1 cellular context compared by ENCODE assay signal in genomic region chr17:72092710-72093322, GRCh38.
TF ChIP-seq lines count a peak whose summit lies in the region.

No MANE protein-coding gene starts in this region.

TF ChIP-seq in HepG2, 621 proteins besides CTCF, POLR2A, EP300 and RAD21 (continued from another document and continues in another):
- TF ChIP-seq ZNF280D (CRISPR knock-in tag; IDR thresholded peaks at IDR 0.05) (peak; percentile 89), KLF13 (CRISPR knock-in tag; IDR thresholded peaks at IDR 0.05) (no peak), ZNF747 (CRISPR knock-in tag; IDR thresholded peaks at IDR 0.05; ENCODE audit: borderline replicate concordance) (peak; percentile 57; the same call in 1 of the 2 replicates), ZBTB44 (CRISPR knock-in tag; IDR thresholded peaks at IDR 0.05) (0 out of 2 replicates have a peak, but pooled peaks have one; percentile 43), MTERF4 (CRISPR knock-in tag; IDR thresholded peaks at IDR 0.05) (no peak), GTF2F1 (IDR thresholded peaks at IDR 0.05; ENCODE audit: low read length) (no peak), RAD51 (IDR thresholded peaks at IDR 0.05; ENCODE audit: borderline replicate concordance) (no peak), SP5 (CRISPR knock-in tag; IDR thresholded peaks at IDR 0.05; ENCODE audit: borderline replicate concordance, low read depth) (peak; percentile 82), SMAD3 (CRISPR knock-in tag; IDR thresholded peaks at IDR 0.05) (peak; percentile 95), ZBTB7B (CRISPR knock-in tag; IDR thresholded peaks at IDR 0.05) (peak; percentile 95), RARG (CRISPR knock-in tag; IDR thresholded peaks at IDR 0.05; ENCODE audit: low read depth) (no peak), DR1 (CRISPR knock-in tag; IDR thresholded peaks at IDR 0.05) (no peak), ZNF556 (CRISPR knock-in tag; IDR thresholded peaks at IDR 0.05; ENCODE audit: borderline replicate concordance) (no peak; the same call in 1 of the 2 replicates), ZBTB8A (CRISPR knock-in tag; IDR thresholded peaks at IDR 0.05; ENCODE audit: borderline replicate concordance, low read depth) (no peak), ZNF251 (CRISPR knock-in tag; IDR thresholded peaks at IDR 0.05) (no peak), PHF21A (CRISPR knock-in tag; IDR thresholded peaks at IDR 0.05) (peak; percentile 96), ZNF788 (CRISPR knock-in tag; IDR thresholded peaks at IDR 0.05; ENCODE audit: borderline replicate concordance) (peak; percentile 62; the same call in 1 of the 2 replicates), GPN1 (CRISPR knock-in tag; IDR thresholded peaks at IDR 0.05; ENCODE audit: borderline replicate concordance) (no peak), MYC (CRISPR knock-in tag; IDR thresholded peaks at IDR 0.05; ENCODE audit: borderline replicate concordance) (0 out of 2 replicates have a peak, but pooled peaks have one; percentile 38), ZNF333 (CRISPR knock-in tag; IDR thresholded peaks at IDR 0.05; ENCODE audit: borderline replicate concordance) (no peak), ARNT (IDR thresholded peaks at IDR 0.05) (no peak), HOXA7 (CRISPR knock-in tag; IDR thresholded peaks at IDR 0.05) (no peak), ZSCAN5A (CRISPR knock-in tag; IDR thresholded peaks at IDR 0.05; ENCODE audit: borderline replicate concordance) (peak; percentile 94; the same call in 1 of the 2 replicates), FOXJ3 (CRISPR knock-in tag; IDR thresholded peaks at IDR 0.05; ENCODE audit: borderline replicate concordance) (peak; percentile 97; the same call in 1 of the 2 replicates), KDM6A (CRISPR knock-in tag; IDR thresholded peaks at IDR 0.05; ENCODE audit: low read depth) (peak; percentile 81), SMAD1 (CRISPR knock-in tag; IDR thresholded peaks at IDR 0.05; ENCODE audit: borderline replicate concordance, low read depth) (no peak), MAZ (IDR thresholded peaks at IDR 0.05; ENCODE audit: borderline replicate concordance, low read depth, low read length) (no peak), MAZ (CRISPR knock-in tag; IDR thresholded peaks at IDR 0.05; ENCODE audit: low read depth) (peak; percentile 76; the same call in 1 of the 2 replicates), SOX13 (IDR thresholded peaks at IDR 0.05) (0 out of 2 replicates have a peak, but pooled peaks have one; percentile 59), SOX13 (CRISPR knock-in tag; conservative IDR thresholded peaks at IDR 0.05 in 1 of 2, IDR thresholded peaks at IDR 0.05 in 1 of 2) (peak in 1 of 2 experiments; percentile 95; a peak in 2 of 4 replicates), HOXD1 (CRISPR knock-in tag; IDR thresholded peaks at IDR 0.05) (peak; percentile 70; the same call in 1 of the 2 replicates), LBX2 (CRISPR knock-in tag; IDR thresholded peaks at IDR 0.05; ENCODE audit: borderline replicate concordance) (no peak), KLF16 (CRISPR knock-in tag; IDR thresholded peaks at IDR 0.05) (peak in 1 of 2 experiments; percentile 84; a peak in 1 of 4 replicates), ZSCAN30 (CRISPR knock-in tag; IDR thresholded peaks at IDR 0.05) (no peak), RNF2 (conservative IDR thresholded peaks at IDR 0.05; ENCODE audit: low read depth) (no peak), ATF7 (IDR thresholded peaks at IDR 0.05) (0 out of 2 replicates have a peak, but pooled peaks have one; percentile 2), ATF7 (CRISPR knock-in tag; IDR thresholded peaks at IDR 0.05) (peak; percentile 37; the same call in 1 of the 2 replicates), PCBP1 (IDR thresholded peaks at IDR 0.05; ENCODE audit: borderline replicate concordance, low read depth, low read length) (no peak), ZNF660 (CRISPR knock-in tag; IDR thresholded peaks at IDR 0.05; ENCODE audit: borderline replicate concordance, low read depth) (no peak), ZNF543 (CRISPR knock-in tag; IDR thresholded peaks at IDR 0.05) (0 out of 2 replicates have a peak, but pooled peaks have one; percentile 48), GLMP (CRISPR knock-in tag; IDR thresholded peaks at IDR 0.05; ENCODE audit: borderline replicate concordance) (no peak), REST (IDR thresholded peaks at IDR 0.05; ENCODE audit: borderline replicate concordance in 1 of 2, low read depth in 1 of 2, low read length in 2 of 2) (peak in 1 of 2 experiments; percentile 74; a peak in 2 of 4 replicates), MTF1 (CRISPR knock-in tag; IDR thresholded peaks at IDR 0.05) (no peak), ETS1 (CRISPR knock-in tag; IDR thresholded peaks at IDR 0.05) (no peak), HNRNPL (IDR thresholded peaks at IDR 0.05; ENCODE audit: low read depth, low read length) (no peak)
- TF ChIP-seq, protein P1, sequence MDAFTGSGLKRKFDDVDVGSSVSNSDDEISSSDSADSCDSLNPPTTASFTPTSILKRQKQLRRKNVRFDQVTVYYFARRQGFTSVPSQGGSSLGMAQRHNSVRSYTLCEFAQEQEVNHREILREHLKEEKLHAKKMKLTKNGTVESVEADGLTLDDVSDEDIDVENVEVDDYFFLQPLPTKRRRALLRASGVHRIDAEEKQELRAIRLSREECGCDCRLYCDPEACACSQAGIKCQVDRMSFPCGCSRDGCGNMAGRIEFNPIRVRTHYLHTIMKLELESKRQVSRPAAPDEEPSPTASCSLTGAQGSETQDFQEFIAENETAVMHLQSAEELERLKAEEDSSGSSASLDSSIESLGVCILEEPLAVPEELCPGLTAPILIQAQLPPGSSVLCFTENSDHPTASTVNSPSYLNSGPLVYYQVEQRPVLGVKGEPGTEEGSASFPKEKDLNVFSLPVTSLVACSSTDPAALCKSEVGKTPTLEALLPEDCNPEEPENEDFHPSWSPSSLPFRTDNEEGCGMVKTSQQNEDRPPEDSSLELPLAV (CRISPR knock-in tag; conservative IDR thresholded peaks at IDR 0.05; ENCODE audit: low read depth): no peak
- TF ChIP-seq, protein P2, sequence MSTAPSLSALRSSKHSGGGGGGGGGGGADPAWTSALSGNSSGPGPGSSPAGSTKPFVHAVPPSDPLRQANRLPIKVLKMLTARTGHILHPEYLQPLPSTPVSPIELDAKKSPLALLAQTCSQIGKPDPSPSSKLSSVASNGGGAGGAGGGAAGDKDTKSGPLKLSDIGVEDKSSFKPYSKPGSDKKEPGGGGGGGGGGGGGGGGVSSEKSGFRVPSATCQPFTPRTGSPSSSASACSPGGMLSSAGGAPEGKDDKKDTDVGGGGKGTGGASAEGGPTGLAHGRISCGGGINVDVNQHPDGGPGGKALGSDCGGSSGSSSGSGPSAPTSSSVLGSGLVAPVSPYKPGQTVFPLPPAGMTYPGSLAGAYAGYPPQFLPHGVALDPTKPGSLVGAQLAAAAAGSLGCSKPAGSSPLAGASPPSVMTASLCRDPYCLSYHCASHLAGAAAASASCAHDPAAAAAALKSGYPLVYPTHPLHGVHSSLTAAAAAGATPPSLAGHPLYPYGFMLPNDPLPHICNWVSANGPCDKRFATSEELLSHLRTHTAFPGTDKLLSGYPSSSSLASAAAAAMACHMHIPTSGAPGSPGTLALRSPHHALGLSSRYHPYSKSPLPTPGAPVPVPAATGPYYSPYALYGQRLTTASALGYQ (CRISPR knock-in tag; IDR thresholded peaks at IDR 0.05): peak; percentile 90
